ENCODE assay signal across 8 cellular contexts in genomic region chr14:105065280-105066228, GRCh38. TPM values are rescaled to one million over a fixed set of nuclear protein-coding genes. Genes with fewer than 3 reads are reported as not detected.
DNase-seq lines count a peak whose midpoint lies in the region; ATAC-seq lines count a peak whose summit lies in the region.

Gene GPR132 (minus strand): TSS chr14:105065430. CDS start chr14:105055420, 10,010 bp downstream.

- no peaks in the 10 kb centered on the region for H3K36me3 ChIP-seq in H7 (replicated peaks; ENCODE audit: control insufficient read depth, insufficient read depth, low read length)

- peak within 1 kb of the TSS; percentile 13 to 43 (median 35) for H3K4me3 ChIP-seq in skin epidermis
- no peak within 1 kb of the TSS for H3K4me3 ChIP-seq in H7 (ENCODE audit: insufficient read depth, low read depth, low read length)

- H3K4me1 Mint-ChIP-seq in IgD-negative memory B cell = peaks cover 39 to 47% (median 42%) of the 10 kb centered on the region in 3 donors

- H3K27ac Mint-ChIP-seq in IgD-negative memory B cell = peak within 1 kb of the TSS; percentile 97

- peak within 1 kb of the TSS; percentile 90 to 99 (median 95) for H3K4me3 Mint-ChIP-seq in IgD-negative memory B cell

- no peaks in the 10 kb centered on the region for H3K27me3 ChIP-seq in H7 (ENCODE audit: control insufficient read depth, insufficient read depth, low read length)

- peak; percentile 40 for ATAC-seq in GM19467 (IDR thresholded peaks at IDR 0.05; ENCODE audit: unreplicated experiment)
- ATAC-seq in esophagus mucosa = peak; percentile 73

- H3K9me3 Mint-ChIP-seq in IgD-negative memory B cell = no peaks in the 10 kb centered on the region

- H3K27me3 Mint-ChIP-seq in IgD-negative memory B cell = no peaks in the 10 kb centered on the region

- H3K36me3 Mint-ChIP-seq in IgD-negative memory B cell = peaks cover 5% of the 10 kb centered on the region

- peak within 1 kb of the TSS in 20 of 21 experiments; percentile 28 to 96 (median 80) for H3K27ac ChIP-seq in skin epidermis

- peak; percentile 54 for DNase-seq in A172 (ENCODE audit: low spot score)
- peak; percentile 84 to 87 for DNase-seq in activated CD4-positive, alpha-beta T cell treated with anti-CD3 and anti-CD28 coated beads, Interleukin-2, amount 50 U/mL, for 4 hours
- DNase-seq in NCI-H1105 treated with DMSO at 0.1 percent for 48 hours (lab: John Stamatoyannopoulos, UW) = no peak
- no peak for DNase-seq in H7

RNA-seq across cellular contexts. Expression of gene GPR132, which starts in this region (rescaled TPM):
- total RNA-seq in A172 (2014; rRNA removed; shearing (Covaris generic)) = 0.19 TPM in 1 of 2 replicates, not detected in the other
- 37.2 TPM for polyA plus RNA-seq in IgD-negative memory B cell
- 0.36 TPM for total RNA-seq in esophagus mucosa
- not detected in 2 replicates for total RNA-seq in H7 (2014; rRNA removed; shearing (Covaris generic))

Comparison
In these comparisons a context has a peak if more than half of its experiments do, and no peak if none do; other contexts are left out.
1. Peak in DNase-seq in A172; RNA of the gene not detected or under 1 TPM.
2. Peak in ATAC-seq in esophagus mucosa; RNA of the gene not detected or under 1 TPM.
3. DNase-seq: peak in activated CD4-positive, alpha-beta T cell treated with anti-CD3 and anti-CD28 coated beads, Interleukin-2, amount 50 U/mL, for 4 hours (2 of 2); none in NCI-H1105 treated with DMSO at 0.1 percent for 48 hours (single experiment) and H7 (single experiment).